In genomic region chr6:25036461-25036860, GRCh38 we compare ENCODE assay signal across 17 cellular contexts.
DNase-seq lines count a peak whose midpoint lies in the region; ATAC-seq and TF ChIP-seq lines count a peak whose summit lies in the region.
"Had no signal": no experiment of that assay in that cellular context is flagged by ENCODE, and none has a peak within 500 bp of the region (broad histone marks: within the 10 kb centered on the region; RNA-seq: fewer than 3 reads in every experiment).

No MANE protein-coding gene starts in this region.

- H3K4me3 ChIP-seq in CD8-positive, alpha-beta memory T cell (ENCODE audit: low read length): peak overlapping the region; percentile 65
- H3K4me3 ChIP-seq in mesodermal cell (ENCODE audit: extremely low read depth, insufficient read depth, low read length, poor library complexity, severe bottlenecking): no peak overlapping the region

- H3K9me3 Mint-ChIP-seq in CD14-positive monocyte: peaks cover 0 to 4% (median 2%) of the 10 kb centered on the region in 7 donors
- H3K9me3 Mint-ChIP-seq in CD8-positive, alpha-beta memory T cell: no peaks in the 10 kb centered on the region
- H3K9me3 Mint-ChIP-seq in activated CD8-positive, alpha-beta T cell treated with anti-CD3 and anti-CD28 coated beads for 36 hours: peaks cover 3% of the 10 kb centered on the region

- peak overlapping the region in 5 of 7 donors; percentile 20 to 98 (median 87) for H3K27ac Mint-ChIP-seq in CD14-positive monocyte
- peak overlapping the region; percentile 94 to 99 (median 97) for H3K27ac Mint-ChIP-seq in CD8-positive, alpha-beta memory T cell
- peak overlapping the region; percentile 84 for H3K27ac Mint-ChIP-seq in activated CD8-positive, alpha-beta T cell treated with anti-CD3 and anti-CD28 coated beads for 36 hours

- H3K4me3 Mint-ChIP-seq in CD14-positive monocyte: peak overlapping the region in 1 of 2 donors; percentile 89
- peak overlapping the region; percentile 82 to 89 (median 87) for H3K4me3 Mint-ChIP-seq in CD8-positive, alpha-beta memory T cell
- H3K4me3 Mint-ChIP-seq in activated CD8-positive, alpha-beta T cell treated with anti-CD3 and anti-CD28 coated beads for 36 hours: peak overlapping the region; percentile 77

- H3K27ac ChIP-seq in CD8-positive, alpha-beta memory T cell (ENCODE audit: low read depth, low read length): no peak overlapping the region
- peak overlapping the region; percentile 64 for H3K27ac ChIP-seq in mesodermal cell (ENCODE audit: low read depth, low read length, severe bottlenecking)
- H3K27ac ChIP-seq: parathyroid adenoma, VCaP had no signal

- H3K27me3 Mint-ChIP-seq in CD14-positive monocyte (ENCODE audit: low read depth in 3 of 3): no peaks in the 10 kb centered on the region
- H3K27me3 Mint-ChIP-seq in CD8-positive, alpha-beta memory T cell: no peaks in the 10 kb centered on the region
- no peaks in the 10 kb centered on the region for H3K27me3 Mint-ChIP-seq in activated CD8-positive, alpha-beta T cell treated with anti-CD3 and anti-CD28 coated beads for 36 hours

- H3K36me3 Mint-ChIP-seq in CD14-positive monocyte: peaks cover 0 to 5% of the 10 kb centered on the region in 2 donors
- peaks cover 0 to 12% (median 2%) of the 10 kb centered on the region in 3 donors for H3K36me3 Mint-ChIP-seq in CD8-positive, alpha-beta memory T cell
- peaks cover 9% of the 10 kb centered on the region for H3K36me3 Mint-ChIP-seq in activated CD8-positive, alpha-beta T cell treated with anti-CD3 and anti-CD28 coated beads for 36 hours (ENCODE audit: low read depth)

- H3K27me3 ChIP-seq in CD8-positive, alpha-beta memory T cell (ENCODE audit: insufficient read depth, low read length, poor library complexity, severe bottlenecking): no peaks in the 10 kb centered on the region
- H3K27me3 ChIP-seq: upper lobe of right lung had no signal

- POLR2A ChIA-PET in CD8-positive, alpha-beta memory T cell (lab: Charles Lee): interaction anchor here (1.5 to 1.6 kb wide), 2 partner anchors 9 to 10 kb away, joined by 3 to 8 read pairs; no protein-coding TSS in a partner anchor
- POLR2A ChIA-PET in activated CD8-positive, alpha-beta T cell treated with anti-CD3 and anti-CD28 coated beads for 36 hours (lab: Charles Lee): interaction anchor here (1.3 to 4.4 kb wide), 4 partner anchors 9 to 100 kb away, joined by 3 to 32 read pairs (median 6); partner anchors contain the start of gene RIPOR2

- H3K4me1 ChIP-seq in CD8-positive, alpha-beta memory T cell (ENCODE audit: insufficient read depth, low read length): peaks cover 65% of the 10 kb centered on the region
- peaks cover 33% of the 10 kb centered on the region for H3K4me1 ChIP-seq in mesodermal cell (ENCODE audit: control insufficient read depth, insufficient read depth, low read length, poor library complexity, severe bottlenecking)
- H3K4me1 ChIP-seq: parathyroid adenoma had no signal

- DNase-seq in CD14-positive monocyte (ENCODE audit: low spot score) (no peak), HT-29 (ENCODE audit: low spot score) (no peak)
- no peak for DNase-seq in CD8-positive, alpha-beta memory T cell
- no peak for DNase-seq in activated CD8-positive, alpha-beta T cell treated with anti-CD3 and anti-CD28 coated beads for 36 hours
- DNase-seq: activated CD8-positive, alpha-beta memory T cell treated with anti-CD3 and anti-CD28 coated beads, Interleukin-2, amount 50 U/mL, for 4 hours; DMS79 treated with DMSO at 0.1 percent for 48 hours; hippocampal formation; NCI-H1048; NCI-H2081 treated with DMSO at 0.1 percent for 48 hours; PC-3; upper lobe of right lung had no signal

- WGBS in mesodermal cell (ENCODE audit: insufficient coverage in 2 of 2), 2 experiments: 93 to 100% methylated on average over 3 of the region's 3 CpGs

- CTCF ChIA-PET in CD8-positive, alpha-beta memory T cell (lab: Charles Lee): interaction anchor here (0.9 to 7.1 kb wide), 3 partner anchors 10 to 35 kb away, joined by 3 to 77 read pairs (median 19); no protein-coding TSS in a partner anchor
- CTCF ChIA-PET in activated CD8-positive, alpha-beta T cell treated with anti-CD3 and anti-CD28 coated beads for 36 hours (lab: Charles Lee): interaction anchor here (0.8 to 11.9 kb wide), 8 partner anchors 10 to 179 kb away, joined by 3 to 122 read pairs (median 6); no protein-coding TSS in a partner anchor

- H3K4me1 Mint-ChIP-seq in CD14-positive monocyte: peaks cover 37% of the 10 kb centered on the region
- peaks cover 79 to 96% (median 88%) of the 10 kb centered on the region in 3 donors for H3K4me1 Mint-ChIP-seq in CD8-positive, alpha-beta memory T cell
- H3K4me1 Mint-ChIP-seq in activated CD8-positive, alpha-beta T cell treated with anti-CD3 and anti-CD28 coated beads for 36 hours (ENCODE audit: low read depth): peaks cover 62% of the 10 kb centered on the region

- no peaks in the 10 kb centered on the region for H3K36me3 ChIP-seq in CD8-positive, alpha-beta memory T cell (ENCODE audit: insufficient read depth, low read length)
- H3K36me3 ChIP-seq in mesodermal cell (ENCODE audit: control insufficient read depth, insufficient read depth, low read length): no peaks in the 10 kb centered on the region
- H3K36me3 ChIP-seq: upper lobe of right lung had no signal

- H3K9me3 ChIP-seq in CD8-positive, alpha-beta memory T cell (ENCODE audit: low read length): no peaks in the 10 kb centered on the region
- H3K9me3 ChIP-seq in mesodermal cell (ENCODE audit: control insufficient read depth, low read length): no peaks in the 10 kb centered on the region
- H3K9me3 ChIP-seq: upper lobe of right lung had no signal

- no peak for TF ChIP-seq CTCF in CD14-positive monocyte (IDR thresholded peaks at IDR 0.05)
- no peak for TF ChIP-seq CTCF in activated CD8-positive, alpha-beta T cell treated with anti-CD3 and anti-CD28 coated beads for 36 hours (IDR thresholded peaks at IDR 0.05)

- intact Hi-C loops in CD14-positive monocyte (cut with micrococcal nuclease): loop anchor here in 1 of 2 donors (5.0 kb wide), 1 partner anchor 36 kb away; no protein-coding TSS in a partner anchor
- intact Hi-C loops in activated CD8-positive, alpha-beta T cell treated with anti-CD3 and anti-CD28 coated beads for 36 hours (cut with micrococcal nuclease): no loop called here

- ATAC-seq in activated CD8-positive, alpha-beta T cell treated with anti-CD3 and anti-CD28 coated beads for 36 hours: no peak
- ATAC-seq in HG02763 (IDR thresholded peaks at IDR 0.05; ENCODE audit: unreplicated experiment) (no peak), GM21786 (IDR thresholded peaks at IDR 0.05; ENCODE audit: unreplicated experiment) (no peak), GM18907 (IDR thresholded peaks at IDR 0.05; ENCODE audit: unreplicated experiment) (no peak)
- ATAC-seq: PC-3 had no signal
